ENCODE assay signal across 18 cellular contexts in genomic region chr14:74519316-74520074, GRCh38.
"Had no signal": no experiment of that assay in that cellular context is flagged by ENCODE, and none has a peak within 500 bp of the region (broad histone marks: within the 10 kb centered on the region; RNA-seq: fewer than 3 reads in every experiment).

No MANE protein-coding gene starts in this region.

- DNase-seq: activated CD4-positive, alpha-beta T cell treated with anti-CD3 and anti-CD28 coated beads, Interleukin-2, amount 50 U/mL, for 1 hour; activated naive CD4-positive, alpha-beta T cell treated with anti-CD3 and anti-CD28 coated beads, Interleukin-2, amount 10 ng/mL, durations not matched to agents 7 days and 5 days; adrenal gland; hippocampal formation; left ventricle myocardium inferior; sigmoid colon; stimulated activated CD4-positive, alpha-beta T cell treated with anti-CD3 and anti-CD28 coated beads, Interleukin-12 subunit alpha, Interleukin-12 subunit beta, amount 100 ng/mL, for 4 hours; stimulated activated CD4-positive, alpha-beta T cell treated with anti-CD3 and anti-CD28 coated beads, Interleukin-2, amount 100 ng/mL, for 24 hours; stomach; T-helper 9 cell; testis had no signal

- H3K4me3 ChIP-seq: adrenal gland, cardiac muscle cell, esophagus muscularis mucosa, left ventricle myocardium inferior, ovary, sigmoid colon, stomach, testis had no signal

- ATAC-seq: activated CD4-positive, CD25-positive, alpha-beta regulatory T cell treated with anti-CD3 and anti-CD28 coated beads, Interleukin-2, amount 50 U/mL, for 24 hours; natural killer cell treated with Interleukin-12 subunit alpha and Interleukin-12 subunit beta and Interleukin-15 and Interleukin-18, amount 100 ng/mL, for 72 hours had no signal

- H3K27ac Mint-ChIP-seq: activated naive CD4-positive, alpha-beta T cell treated with anti-CD3 and anti-CD28 coated beads, Interleukin-2, amount 10 ng/mL, durations not matched to agents 7 days and 5 days; activated T-helper 2 cell treated with anti-CD3 and anti-CD28 coated beads, Interferon-gamma antibody, Interleukin-2, Interleukin-4, amounts not matched to agents 10 μg/mL and 5 μg/mL and 100 μg/mL, durations not matched to agents 14 hours and 24 hours and 36 hours; memory B cell; natural killer cell treated with Interleukin-12 subunit alpha and Interleukin-12 subunit beta and Interleukin-15 and Interleukin-18, amount 100 ng/mL, for 72 hours had no signal

- H3K36me3 Mint-ChIP-seq: activated naive CD4-positive, alpha-beta T cell treated with anti-CD3 and anti-CD28 coated beads, Interleukin-2, amount 10 ng/mL, durations not matched to agents 7 days and 5 days; memory B cell; natural killer cell treated with Interleukin-12 subunit alpha and Interleukin-12 subunit beta and Interleukin-15 and Interleukin-18, amount 100 ng/mL, for 72 hours had no signal

- H3K27me3 ChIP-seq: adrenal gland, cardiac muscle cell, esophagus muscularis mucosa, ovary, sigmoid colon, testis had no signal

- H3K27ac ChIP-seq: adrenal gland, cardiac muscle cell, esophagus muscularis mucosa, left ventricle myocardium inferior, ovary, sigmoid colon, stomach, testis had no signal

- H3K36me3 ChIP-seq: adrenal gland, cardiac muscle cell, left ventricle myocardium inferior, ovary, sigmoid colon had no signal

- H3K9me3 Mint-ChIP-seq: activated naive CD4-positive, alpha-beta T cell treated with anti-CD3 and anti-CD28 coated beads, Interleukin-2, amount 10 ng/mL, durations not matched to agents 7 days and 5 days; activated T-helper 2 cell treated with anti-CD3 and anti-CD28 coated beads, Interferon-gamma antibody, Interleukin-2, Interleukin-4, amounts not matched to agents 10 μg/mL and 5 μg/mL and 100 μg/mL, durations not matched to agents 14 hours and 24 hours and 36 hours; memory B cell; natural killer cell treated with Interleukin-12 subunit alpha and Interleukin-12 subunit beta and Interleukin-15 and Interleukin-18, amount 100 ng/mL, for 72 hours had no signal

- H3K9me3 ChIP-seq: adrenal gland, esophagus muscularis mucosa, left ventricle myocardium inferior, ovary, sigmoid colon, stomach, testis had no signal

- H3K4me1 ChIP-seq: esophagus muscularis mucosa, left ventricle myocardium inferior, sigmoid colon had no signal

- H3K4me3 Mint-ChIP-seq: activated naive CD4-positive, alpha-beta T cell treated with anti-CD3 and anti-CD28 coated beads, Interleukin-2, amount 10 ng/mL, durations not matched to agents 7 days and 5 days; memory B cell; natural killer cell treated with Interleukin-12 subunit alpha and Interleukin-12 subunit beta and Interleukin-15 and Interleukin-18, amount 100 ng/mL, for 72 hours had no signal
